In the genomic region with DNA sequence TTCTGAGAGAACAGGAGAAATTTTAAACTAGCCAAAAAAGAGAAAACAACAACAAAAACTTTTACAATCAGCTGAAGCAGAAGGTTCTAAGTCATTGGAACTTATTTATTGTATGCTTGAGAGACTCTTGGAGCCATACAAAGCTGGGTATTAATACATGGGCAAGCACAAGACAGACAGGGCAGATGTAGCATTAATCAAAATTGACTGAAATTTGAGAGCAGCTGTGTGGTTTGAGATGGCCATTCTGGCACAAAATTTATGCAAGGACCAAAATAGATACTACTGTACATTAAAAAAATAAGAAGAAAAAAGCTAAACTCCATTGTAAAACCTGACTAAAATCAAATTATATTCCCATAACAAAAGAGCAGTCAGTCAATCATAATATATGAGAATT, we compare ENCODE assay signal across 23 cellular contexts.
"Had no signal": no experiment of that assay in that cellular context is flagged by ENCODE, and none has a peak within 500 bp of the region (broad histone marks: within the 10 kb centered on the region; RNA-seq: fewer than 3 reads in every experiment).

No MANE protein-coding gene starts in this region.

- H3K36me3 Mint-ChIP-seq: activated naive CD8-positive, alpha-beta T cell treated with anti-CD3 and anti-CD28 coated beads, Interleukin-2, amount 10 ng/mL, durations not matched to agents 7 days and 5 days; T-cell had no signal

- DNase-seq: activated CD4-positive, alpha-beta T cell treated with anti-CD3 and anti-CD28 coated beads for 36 hours; activated CD4-positive, alpha-beta T cell treated with anti-CD3 and anti-CD28 coated beads, Interleukin-2, amount 50 U/mL, for 1 hour; activated CD4-positive, CD25-positive, alpha-beta regulatory T cell; activated CD8-positive, alpha-beta memory T cell treated with anti-CD3 and anti-CD28 coated beads, Interleukin-2, amount 50 U/mL, for 48 hours; activated CD8-positive, alpha-beta T cell treated with anti-CD3 and anti-CD28 coated beads, Interleukin-2, amount 10 ng/mL, durations not matched to agents 7 days and 5 days; activated naive CD4-positive, alpha-beta T cell treated with anti-CD3 and anti-CD28 coated beads, Interleukin-2, amount 50 U/mL, for 16 hours; activated naive CD8-positive, alpha-beta T cell treated with anti-CD3 and anti-CD28 coated beads, Interleukin-2, amount 10 ng/mL, durations not matched to agents 7 days and 5 days; activated T-cell treated with anti-CD3 and anti-CD28 coated beads, Interleukin-2, amount 50 U/mL, for 1 hour; adrenal gland; anterior cingulate cortex; cerebellar nuclear complex; Kasumi-1; NCI-H1092; NCI-H1436; NCI-H1930; NCI-H2107; NCI-H2227 treated with DMSO at 0.1 percent for 48 hours; NCI-H510A treated with DMSO at 0.1 percent for 48 hours; NCI-H774; NK-92 treated with Interleukin-12 subunit alpha and Interleukin-12 subunit beta, amount 100 ng/mL, for 24 hours; OCI-M1; RPMI8226; T-cell had no signal

- H3K27me3 Mint-ChIP-seq: activated CD4-positive, alpha-beta T cell treated with anti-CD3 and anti-CD28 coated beads for 36 hours; activated naive CD8-positive, alpha-beta T cell treated with anti-CD3 and anti-CD28 coated beads, Interleukin-2, amount 10 ng/mL, durations not matched to agents 7 days and 5 days; T-cell had no signal

- H3K4me1 Mint-ChIP-seq: activated CD4-positive, alpha-beta T cell treated with anti-CD3 and anti-CD28 coated beads for 36 hours; activated naive CD8-positive, alpha-beta T cell treated with anti-CD3 and anti-CD28 coated beads, Interleukin-2, amount 10 ng/mL, durations not matched to agents 7 days and 5 days; T-cell had no signal

- H3K9me3 Mint-ChIP-seq: activated naive CD8-positive, alpha-beta T cell treated with anti-CD3 and anti-CD28 coated beads, Interleukin-2, amount 10 ng/mL, durations not matched to agents 7 days and 5 days had no signal

- H3K27ac Mint-ChIP-seq: activated CD4-positive, alpha-beta T cell treated with anti-CD3 and anti-CD28 coated beads for 36 hours; activated CD8-positive, alpha-beta T cell treated with anti-CD3 and anti-CD28 coated beads, Interleukin-2, amount 10 ng/mL, durations not matched to agents 7 days and 5 days; activated naive CD8-positive, alpha-beta T cell treated with anti-CD3 and anti-CD28 coated beads, Interleukin-2, amount 10 ng/mL, durations not matched to agents 7 days and 5 days; T-cell had no signal

- H3K4me3 Mint-ChIP-seq: activated CD4-positive, alpha-beta T cell treated with anti-CD3 and anti-CD28 coated beads for 36 hours; activated CD8-positive, alpha-beta T cell treated with anti-CD3 and anti-CD28 coated beads, Interleukin-2, amount 10 ng/mL, durations not matched to agents 7 days and 5 days; activated naive CD8-positive, alpha-beta T cell treated with anti-CD3 and anti-CD28 coated beads, Interleukin-2, amount 10 ng/mL, durations not matched to agents 7 days and 5 days; T-cell had no signal
